ENCODE assay signal across 1 cellular context in genomic region chr1:244324176-244324883, GRCh38.
TF ChIP-seq lines count a peak whose summit lies in the region.

No MANE protein-coding gene starts in this region.

TF ChIP-seq in A549, 52 proteins besides CTCF, POLR2A, EP300 and RAD21 (continued from another document):
- TF ChIP-seq TP53 (CRISPR knock-in tag; IDR thresholded peaks at IDR 0.05) (no peak), NR3C1 (IDR thresholded peaks at IDR 0.05) (no peak)
